ENCODE assay signal across 22 cellular contexts in genomic region chr2:8139668-8140202, GRCh38.
A peak's percentile ranks its signal among the peaks of the same experiment; 100 is the strongest.
DNase-seq lines count a peak whose midpoint lies in the region; ATAC-seq, FAIRE-seq and TF ChIP-seq lines count a peak whose summit lies in the region.
"Had no signal": no experiment of that assay in that cellular context is flagged by ENCODE, and none has a peak within 500 bp of the region (broad histone marks: within the 10 kb centered on the region; RNA-seq: fewer than 3 reads in every experiment).

No MANE protein-coding gene starts in this region.

- no peak for ATAC-seq in GM18517 (IDR thresholded peaks at IDR 0.05; ENCODE audit: unreplicated experiment)
- ATAC-seq: activated CD8-positive, alpha-beta T cell treated with anti-CD3 and anti-CD28 coated beads, Interleukin-2, amount 10 ng/mL, durations not matched to agents 7 days and 5 days; activated T-cell treated with anti-CD3 and anti-CD28 coated beads, Interleukin-2, amount 50 U/mL, for 4 hours; stimulated activated effector memory CD8-positive, alpha-beta T cell treated with anti-CD3 and anti-CD28 coated beads, Interleukin-12 subunit alpha, Interleukin-12 subunit beta, amount 100 ng/mL, for 72 hours had no signal

- H3K4ac ChIP-seq in H1 (replicated peaks; ENCODE audit: insufficient read length, low read depth, low read length) = no peak overlapping the region

- intact Hi-C loops in breast epithelium (cut with DNase I; ENCODE audit: low total_unique reads) = no loop called here
- intact Hi-C loops in mammary epithelial cell (cut with micrococcal nuclease) = loop anchor here (10.0 kb wide), 1 partner anchor 545 kb away; the partner anchor contains the start of gene ID2
- intact Hi-C loops in transverse colon (cut with DNase I; ENCODE audit: low total_unique reads) = no loop called here
- intact Hi-C loops in activated naive CD4-positive, alpha-beta T cell treated with anti-CD3 and anti-CD28 coated beads for 36 hours (cut with micrococcal nuclease) = no loop called here

- dilution Hi-C loops in mammary epithelial cell (cut with HindIII; ENCODE audit: low sequenced_read_pairs) = no loop called here

- H3K27me3 Mint-ChIP-seq in activated naive CD4-positive, alpha-beta T cell treated with anti-CD3 and anti-CD28 coated beads for 36 hours (ENCODE audit: low read depth) = no peaks in the 10 kb centered on the region

- no peak overlapping the region for H3K14ac ChIP-seq in H1 (ENCODE audit: insufficient read length)

- no peaks in the 10 kb centered on the region for H3K27me3 ChIP-seq in breast epithelium
- H3K27me3 ChIP-seq in mammary epithelial cell (ENCODE audit: insufficient read depth, low read length) = no peaks in the 10 kb centered on the region
- no peaks in the 10 kb centered on the region for H3K27me3 ChIP-seq in H1 (replicated peaks in 1 of 4; ENCODE audit: control insufficient read depth in 3 of 4, extremely low read depth in 1 of 4, insufficient read depth in 3 of 4, low read length in 3 of 4)
- no peaks in the 10 kb centered on the region for H3K27me3 ChIP-seq in osteoblast (ENCODE audit: insufficient read depth, low read length)
- H3K27me3 ChIP-seq in transverse colon = no peaks in the 10 kb centered on the region
- H3K27me3 ChIP-seq: brain microvascular endothelial cell, neural progenitor cell had no signal

- H2BK120ac ChIP-seq in H1 (replicated peaks; ENCODE audit: low read depth, low read length) = no peak overlapping the region

- DNase-seq in breast epithelium (ENCODE audit: low spot score in 2 of 2) = no peak
- DNase-seq in mammary epithelial cell = no peak
- no peak for DNase-seq in H1 (ENCODE audit: low read depth in 1 of 2, low spot score in 2 of 2)
- DNase-seq in osteoblast (ENCODE audit: insufficient read length, low spot score, missing footprints) = no peak
- no peak for DNase-seq in transverse colon
- no peak for DNase-seq in activated naive CD4-positive, alpha-beta T cell treated with anti-CD3 and anti-CD28 coated beads for 36 hours
- no peak for DNase-seq in NCI-H1930 (lab: John Stamatoyannopoulos, UW)
- DNase-seq: activated B cell treated with CpG ODN at 0.5 μM for 24 hours; activated CD8-positive, alpha-beta T cell treated with anti-CD3 and anti-CD28 coated beads, Interleukin-2, amount 10 ng/mL, durations not matched to agents 7 days and 5 days; activated T-cell treated with anti-CD3 and anti-CD28 coated beads, Interleukin-2, amount 50 U/mL, for 4 hours; brain microvascular endothelial cell; dermis blood vessel endothelial cell; foreskin melanocyte; H9; kidney glomerular epithelial cell; SJCRH30 had no signal

- in situ Hi-C loops in mammary epithelial cell (cut with MboI; ENCODE audit: low sequenced_read_pairs in 2 of 2) = no loop called here
- in situ Hi-C loops in transverse colon (cut with MboI; ENCODE audit: low pct_ligation_motif_present in 1 of 4, low pct_unique_long_range_greater_than_20kb in 1 of 4, low sequenced_read_pairs in 3 of 4) = no loop called here

- H2BK12ac ChIP-seq in H1 (ENCODE audit: low read depth, low read length) = no peak overlapping the region

- TF ChIP-seq POLR2A in breast epithelium (IDR thresholded peaks at IDR 0.05) = no peak
- no peak for TF ChIP-seq POLR2A in H1 (IDR thresholded peaks at IDR 0.05; ENCODE audit: control extremely low read depth in 1 of 2, low read depth in 2 of 2, low read length in 2 of 2)
- TF ChIP-seq POLR2A in transverse colon (IDR thresholded peaks at IDR 0.05) = no peak

- no peak overlapping the region for H2BK5ac ChIP-seq in H1 (ENCODE audit: low read depth, low read length)

- no peak overlapping the region for H4K91ac ChIP-seq in H1 (replicated peaks; ENCODE audit: insufficient read length, low read length)

- H3K27ac Mint-ChIP-seq in activated naive CD4-positive, alpha-beta T cell treated with anti-CD3 and anti-CD28 coated beads for 36 hours = no peak overlapping the region
- H3K27ac Mint-ChIP-seq: activated B cell treated with CpG ODN at 0.5 μM for 24 hours; activated CD8-positive, alpha-beta T cell treated with anti-CD3 and anti-CD28 coated beads, Interleukin-2, amount 10 ng/mL, durations not matched to agents 7 days and 5 days; activated naive CD4-positive, alpha-beta T cell treated with anti-CD3 and anti-CD28 coated beads, Interleukin-2, amount 50 U/mL, for 24 hours; H9; neural progenitor cell; stimulated activated effector memory CD8-positive, alpha-beta T cell treated with anti-CD3 and anti-CD28 coated beads, Interleukin-12 subunit alpha, Interleukin-12 subunit beta, amount 100 ng/mL, for 72 hours had no signal

- FAIRE-seq in H1 (lab: Jason Lieb, UNC) = no peak
- FAIRE-seq: endothelial cell of umbilical vein had no signal

- H3K4me2 ChIP-seq in mammary epithelial cell (ENCODE audit: insufficient read depth, low read depth, low read length) (no peak overlapping the region), H1 (ENCODE audit: insufficient read depth in 1 of 2, low read depth in 2 of 2, low read length in 2 of 2) (no peak overlapping the region), osteoblast (ENCODE audit: insufficient read depth, low read length) (peak overlapping the region; percentile 12)
- H3K4me2 ChIP-seq: neural progenitor cell had no signal

- no peak for TF ChIP-seq EP300 in H1 (IDR thresholded peaks at IDR 0.05; ENCODE audit: borderline replicate concordance in 1 of 2, low read depth in 2 of 2, low read length in 2 of 2)
- no peak for TF ChIP-seq EP300 in transverse colon (IDR thresholded peaks at IDR 0.05; ENCODE audit: low read depth)

- no peak for TF ChIP-seq RAD21 in H1 (IDR thresholded peaks at IDR 0.05 in 1 of 2, conservative IDR thresholded peaks at IDR 0.05 in 1 of 2; ENCODE audit: low read depth in 2 of 2, low read length in 2 of 2)

- BruUV-seq in mammary epithelial cell (replicated peaks; lab: Mats Ljungman, UMichigan) = no TSS peak

- H3K4me1 Mint-ChIP-seq in activated naive CD4-positive, alpha-beta T cell treated with anti-CD3 and anti-CD28 coated beads for 36 hours (ENCODE audit: low read depth) = no peaks in the 10 kb centered on the region
- H3K4me1 Mint-ChIP-seq: activated naive CD4-positive, alpha-beta T cell treated with anti-CD3 and anti-CD28 coated beads, Interleukin-2, amount 50 U/mL, for 24 hours; H9 had no signal

- H3K9me3 ChIP-seq in breast epithelium = no peaks in the 10 kb centered on the region
- H3K9me3 ChIP-seq in mammary epithelial cell (replicated peaks; ENCODE audit: insufficient read depth, low read length) = no peaks in the 10 kb centered on the region
- no peaks in the 10 kb centered on the region for H3K9me3 ChIP-seq in H1 (ENCODE audit: insufficient read depth in 2 of 2, low read depth in 1 of 2, low read length in 1 of 2)
- H3K9me3 ChIP-seq in osteoblast (ENCODE audit: low read depth, low read length) = no peaks in the 10 kb centered on the region
- H3K9me3 ChIP-seq in transverse colon = no peaks in the 10 kb centered on the region
- H3K9me3 ChIP-seq: SJCRH30 had no signal

- H2BK15ac ChIP-seq in H1 (ENCODE audit: low read length) = no peak overlapping the region

- 100% methylated on average over 1 of the region's 2 CpGs for WGBS in mammary epithelial cell (ENCODE audit: low coverage, missing lambda C conversion rate)
- 95% methylated on average over 2 of the region's 2 CpGs; no CpG with 5 or more reads in 1 of the 2 experiments for WGBS in H1 (ENCODE audit: extremely low coverage in 1 of 2, insufficient coverage in 1 of 2, insufficient read length in 1 of 2, insufficient replicate concordance in 2 of 2, low coverage in 1 of 2, low lambda C conversion rate in 2 of 2, missing lambda C conversion rate in 1 of 2), 2 experiments
- 75 to 78% methylated on average over 2 of the region's 2 CpGs for WGBS in transverse colon (ENCODE audit: low coverage in 1 of 2), 2 donors

- H2BK20ac ChIP-seq in H1 (ENCODE audit: low read length) = no peak overlapping the region

- H3K36me3 ChIP-seq in breast epithelium (no peaks in the 10 kb centered on the region), mammary epithelial cell (ENCODE audit: insufficient read depth, low read length) (no peaks in the 10 kb centered on the region), H1 (ENCODE audit: control insufficient read depth in 2 of 4, insufficient read depth in 4 of 4, low read length in 3 of 4) (no peaks in the 10 kb centered on the region), osteoblast (ENCODE audit: insufficient read depth, low read length) (no peaks in the 10 kb centered on the region), transverse colon (no peaks in the 10 kb centered on the region)
- H3K36me3 ChIP-seq: brain microvascular endothelial cell, neural progenitor cell, SJCRH30 had no signal

- H4K20me1 ChIP-seq in mammary epithelial cell (ENCODE audit: insufficient read depth, low read length) = no peaks in the 10 kb centered on the region
- no peaks in the 10 kb centered on the region for H4K20me1 ChIP-seq in H1 (replicated peaks in 1 of 2; ENCODE audit: control insufficient read depth in 1 of 2, insufficient read depth in 2 of 2, low read length in 2 of 2)
- no peaks in the 10 kb centered on the region for H4K20me1 ChIP-seq in osteoblast (ENCODE audit: insufficient read depth, low read length)

- no peak overlapping the region for H3K23ac ChIP-seq in H1 (ENCODE audit: insufficient read length)

- H3K9ac ChIP-seq in mammary epithelial cell (ENCODE audit: insufficient read depth, low read length) (no peak overlapping the region), H1 (replicated peaks in 1 of 4; ENCODE audit: extremely low read depth in 1 of 4, low read depth in 3 of 4, low read length in 3 of 4) (no peak overlapping the region)
- H3K9ac ChIP-seq: neural progenitor cell had no signal

- H3K4me1 ChIP-seq in breast epithelium = no peaks in the 10 kb centered on the region
- H3K4me1 ChIP-seq in mammary epithelial cell (ENCODE audit: insufficient read depth, low read length) = no peaks in the 10 kb centered on the region
- H3K4me1 ChIP-seq in H1 (replicated peaks in 1 of 4; ENCODE audit: control insufficient read depth in 3 of 4, insufficient read depth in 4 of 4, low read length in 3 of 4) = no peaks in the 10 kb centered on the region
- peaks cover 14% of the 10 kb centered on the region for H3K4me1 ChIP-seq in osteoblast (ENCODE audit: insufficient read depth, low read length)
- H3K4me1 ChIP-seq in transverse colon = peaks cover 2 to 34% (median 11%) of the 10 kb centered on the region in 4 donors
- H3K4me1 ChIP-seq: neural progenitor cell, SJCRH30 had no signal

- CTCF ChIA-PET in mammary epithelial cell (lab: Charles Lee; ENCODE audit: low non-redundant PET) = no interaction called here
- CTCF ChIA-PET in H1 (lab: Charles Lee; ENCODE audit: partially characterized antibody) = no interaction called here
- CTCF ChIA-PET in activated naive CD4-positive, alpha-beta T cell treated with anti-CD3 and anti-CD28 coated beads for 36 hours (lab: Charles Lee) = no interaction called here

- H3K79me2 ChIP-seq in mammary epithelial cell (ENCODE audit: insufficient read depth, low read length) (no peaks in the 10 kb centered on the region), H1 (ENCODE audit: control insufficient read depth in 1 of 2, insufficient read depth in 2 of 2, low read length in 2 of 2) (no peaks in the 10 kb centered on the region), osteoblast (ENCODE audit: insufficient read depth, low read length) (no peaks in the 10 kb centered on the region)

- no peak overlapping the region for H4K8ac ChIP-seq in H1 (ENCODE audit: extremely low read depth, insufficient read depth, low read length)

- no peak overlapping the region for H3K18ac ChIP-seq in H1 (ENCODE audit: extremely low read depth, low read length)

- H4K5ac ChIP-seq in H1 (ENCODE audit: insufficient read length, low read depth, low read length) = no peak overlapping the region

- H3K56ac ChIP-seq in H1 (replicated peaks; ENCODE audit: insufficient read length, low read depth, low read length) = no peak overlapping the region

- H3K27ac ChIP-seq in breast epithelium = peak overlapping the region; percentile 68 to 89
- no peak overlapping the region for H3K27ac ChIP-seq in mammary epithelial cell (ENCODE audit: insufficient read depth, low read depth, low read length)
- no peak overlapping the region for H3K27ac ChIP-seq in H1 (ENCODE audit: low read depth, low read length)
- peak overlapping the region; percentile 78 for H3K27ac ChIP-seq in osteoblast (ENCODE audit: low read depth, low read length)
- H3K27ac ChIP-seq in transverse colon = peak overlapping the region in 3 of 4 donors; percentile 21 to 57 (median 37)
- H3K27ac ChIP-seq: brain microvascular endothelial cell, C4-2B, neural progenitor cell, SJCRH30 had no signal

- no peaks in the 10 kb centered on the region for H3K36me3 Mint-ChIP-seq in activated naive CD4-positive, alpha-beta T cell treated with anti-CD3 and anti-CD28 coated beads for 36 hours (ENCODE audit: low read depth)
- H3K36me3 Mint-ChIP-seq: neural progenitor cell had no signal

- H3K4me3 ChIP-seq in breast epithelium (no peak overlapping the region), mammary epithelial cell (replicated peaks in 1 of 3; ENCODE audit: insufficient read depth in 1 of 3, low read depth in 2 of 3, low read length in 3 of 3) (no peak overlapping the region), H1 (ENCODE audit: extremely low read depth in 1 of 4, insufficient read depth in 2 of 4, low read depth in 3 of 4, low read length in 4 of 4) (no peak overlapping the region), osteoblast (ENCODE audit: insufficient read depth, low read length) (no peak overlapping the region), transverse colon (no peak overlapping the region)
- H3K4me3 ChIP-seq: neural progenitor cell, SJCRH30 had no signal

- H3K9me3 Mint-ChIP-seq in activated naive CD4-positive, alpha-beta T cell treated with anti-CD3 and anti-CD28 coated beads for 36 hours = no peaks in the 10 kb centered on the region
- H3K9me3 Mint-ChIP-seq: activated B cell treated with CpG ODN at 0.5 μM for 24 hours; activated naive CD4-positive, alpha-beta T cell treated with anti-CD3 and anti-CD28 coated beads, Interleukin-2, amount 50 U/mL, for 24 hours; activated T-cell treated with anti-CD3 and anti-CD28 coated beads, Interleukin-2, amount 50 U/mL, for 4 hours; H9; neural progenitor cell had no signal

- no peak for TF ChIP-seq CTCF in breast epithelium (IDR thresholded peaks at IDR 0.05)
- TF ChIP-seq CTCF in mammary epithelial cell (conservative IDR thresholded peaks at IDR 0.05 in 1 of 2, IDR thresholded peaks at IDR 0.05 in 1 of 2; ENCODE audit: extremely low read depth in 1 of 2, insufficient read depth in 1 of 2, low read depth in 1 of 2, low read length in 2 of 2) = no peak
- TF ChIP-seq CTCF in H1 (IDR thresholded peaks at IDR 0.05; ENCODE audit: control extremely low read depth in 1 of 3, insufficient read depth in 1 of 3, low read depth in 1 of 3, low read length in 3 of 3) = no peak
- no peak for TF ChIP-seq CTCF in osteoblast (IDR thresholded peaks at IDR 0.05; ENCODE audit: extremely low read depth, low read depth, low read length)
- no peak for TF ChIP-seq CTCF in transverse colon (IDR thresholded peaks at IDR 0.05)

- no peaks in the 10 kb centered on the region for H3K79me1 ChIP-seq in H1 (ENCODE audit: low read depth, low read length)

- no peaks in the 10 kb centered on the region; the same call in 1 of the 2 replicates for H3K23me2 ChIP-seq in H1 (ENCODE audit: low read depth, low read length)

- H2AFZ ChIP-seq in mammary epithelial cell (ENCODE audit: low read depth, low read length) (no peak overlapping the region), H1 (ENCODE audit: low read length) (peak overlapping the region; percentile 38; the same call in 1 of the 2 replicates), osteoblast (ENCODE audit: low read length) (peak overlapping the region; percentile 73)
- H2AFZ ChIP-seq: neural progenitor cell had no signal

- POLR2A ChIA-PET in H1 (lab: Charles Lee; ENCODE audit: partially characterized antibody) = interaction anchor here (0.7 kb wide), 1 partner anchor 254 kb away, joined by 3 read pairs; no protein-coding TSS in a partner anchor

- H3K4me3 Mint-ChIP-seq in activated naive CD4-positive, alpha-beta T cell treated with anti-CD3 and anti-CD28 coated beads for 36 hours = no peak overlapping the region
- H3K4me3 Mint-ChIP-seq: activated B cell treated with CpG ODN at 0.5 μM for 24 hours; activated CD8-positive, alpha-beta T cell treated with anti-CD3 and anti-CD28 coated beads, Interleukin-2, amount 10 ng/mL, durations not matched to agents 7 days and 5 days; activated naive CD4-positive, alpha-beta T cell treated with anti-CD3 and anti-CD28 coated beads, Interleukin-2, amount 50 U/mL, for 24 hours; activated T-cell treated with anti-CD3 and anti-CD28 coated beads, Interleukin-2, amount 50 U/mL, for 4 hours; H9; neural progenitor cell; stimulated activated effector memory CD8-positive, alpha-beta T cell treated with anti-CD3 and anti-CD28 coated beads, Interleukin-12 subunit alpha, Interleukin-12 subunit beta, amount 100 ng/mL, for 72 hours had no signal

- H2AK5ac ChIP-seq in H1 (ENCODE audit: low read depth, low read length) = no peak overlapping the region; the same call in 1 of the 2 replicates

Comparison
In these comparisons a context has a peak if more than half of its experiments do, and no peak if none do; other contexts are left out.
1. H3K27ac ChIP-seq: peak in breast epithelium (2 of 2), osteoblast (single experiment) and transverse colon (3 of 4); none in mammary epithelial cell (single experiment) and H1 (single experiment).